ENCODE assay signal across 29 cellular contexts in the genomic region with DNA sequence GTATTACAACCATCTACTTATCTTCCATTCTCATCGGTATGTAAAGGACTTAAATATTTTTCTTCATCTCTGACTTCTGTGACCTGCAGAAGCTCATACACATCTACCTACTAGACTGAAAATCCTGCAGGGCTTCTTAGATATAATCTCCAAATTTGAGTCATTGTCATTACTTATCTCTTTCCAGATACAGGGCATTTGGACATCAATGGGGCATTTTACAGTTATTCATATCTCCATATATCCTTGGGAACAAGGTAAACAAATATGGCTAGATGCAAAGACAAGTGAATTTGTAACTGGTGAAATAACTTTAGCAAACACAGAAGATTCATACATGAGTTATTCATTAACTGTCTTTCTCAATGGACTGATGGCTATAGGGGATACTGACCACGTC. TPM values are rescaled to one million over a fixed set of nuclear protein-coding genes. Genes with fewer than 3 reads are reported as not detected.
DNase-seq lines count a peak whose midpoint lies in the region; ATAC-seq and TF ChIP-seq lines count a peak whose summit lies in the region.
"Had no signal": no experiment of that assay in that cellular context is flagged by ENCODE, and none has a peak within 500 bp of the region (broad histone marks: within the 10 kb centered on the region; RNA-seq: fewer than 3 reads in every experiment).

No MANE protein-coding gene starts in this region.

- no peaks in the 10 kb centered on the region for H3K27me3 ChIP-seq in CD4-positive, alpha-beta T cell (ENCODE audit: control insufficient read depth, insufficient read depth, low read length)
- H3K27me3 ChIP-seq: spleen, tibial nerve had no signal

- no peaks in the 10 kb centered on the region for H3K27me3 Mint-ChIP-seq in activated CD4-positive, alpha-beta T cell treated with anti-CD3 and anti-CD28 coated beads, Interleukin-2, amount 10 ng/mL, durations not matched to agents 7 days and 5 days
- no peaks in the 10 kb centered on the region for H3K27me3 Mint-ChIP-seq in CD4-positive, alpha-beta T cell
- no peaks in the 10 kb centered on the region for H3K27me3 Mint-ChIP-seq in activated naive CD8-positive, alpha-beta T cell treated with anti-CD3 and anti-CD28 coated beads, Interleukin-2, amount 50 U/mL, for 24 hours

- CTCF ChIA-PET in activated CD4-positive, alpha-beta T cell treated with anti-CD3 and anti-CD28 coated beads, Interleukin-2, amount 10 ng/mL, durations not matched to agents 7 days and 5 days (lab: Charles Lee): interaction anchor here (1.2 to 6.1 kb wide), 7 partner anchors 8 to 42 kb away, joined by 3 to 51 read pairs (median 4); no protein-coding TSS in a partner anchor
- CTCF ChIA-PET in CD4-positive, alpha-beta T cell (lab: Charles Lee): no interaction called here

- H3K36me3 Mint-ChIP-seq in activated CD4-positive, alpha-beta T cell treated with anti-CD3 and anti-CD28 coated beads, Interleukin-2, amount 10 ng/mL, durations not matched to agents 7 days and 5 days (ENCODE audit: low read depth): peaks cover 8% of the 10 kb centered on the region
- H3K36me3 Mint-ChIP-seq in CD4-positive, alpha-beta T cell (ENCODE audit: low read depth): peaks cover 4% of the 10 kb centered on the region
- H3K36me3 Mint-ChIP-seq in activated naive CD8-positive, alpha-beta T cell treated with anti-CD3 and anti-CD28 coated beads, Interleukin-2, amount 50 U/mL, for 24 hours (ENCODE audit: low read depth): peaks cover 7% of the 10 kb centered on the region
- H3K36me3 Mint-ChIP-seq: brain had no signal

- no peak for ATAC-seq in CD4-positive, alpha-beta T cell (ENCODE audit: poor library complexity)
- ATAC-seq in activated naive CD8-positive, alpha-beta T cell treated with anti-CD3 and anti-CD28 coated beads, Interleukin-2, amount 50 U/mL, for 24 hours: no peak
- no peak for ATAC-seq in GM19463 (IDR thresholded peaks at IDR 0.05; ENCODE audit: unreplicated experiment)
- ATAC-seq: A549, HCT116, heart right ventricle, right cardiac atrium had no signal

- POLR2A ChIA-PET in activated CD4-positive, alpha-beta T cell treated with anti-CD3 and anti-CD28 coated beads, Interleukin-2, amount 10 ng/mL, durations not matched to agents 7 days and 5 days (lab: Charles Lee): interaction anchor here (0.6 kb wide), 1 partner anchor 40 kb away, joined by 7 read pairs; no protein-coding TSS in a partner anchor
- POLR2A ChIA-PET in CD4-positive, alpha-beta T cell (lab: Charles Lee): interaction anchor here (0.6 to 13.7 kb wide), 13 partner anchors 7 to 168 kb away, joined by 3 to 576 read pairs (median 5); a partner anchor contains a TSS

- DNase-seq in activated CD4-positive, alpha-beta T cell treated with anti-CD3 and anti-CD28 coated beads, Interleukin-2, amount 10 ng/mL, durations not matched to agents 7 days and 5 days: no peak
- DNase-seq in activated CD4-positive, alpha-beta T cell treated with anti-CD3 and anti-CD28 coated beads, Interleukin-2, amount 50 U/mL, for 4 hours: no peak
- no peak for DNase-seq in CD4-positive, alpha-beta T cell
- DNase-seq in HuH-7.5 (ENCODE audit: low spot score) (peak; percentile 36), NCI-H1417 (lab: John Stamatoyannopoulos, UW) (no peak), NCI-H1048 (lab: John Stamatoyannopoulos, UW) (no peak)
- DNase-seq in activated naive CD8-positive, alpha-beta T cell treated with anti-CD3 and anti-CD28 coated beads, Interleukin-2, amount 50 U/mL, for 24 hours: no peak
- DNase-seq: activated CD4-positive, alpha-beta T cell treated with anti-CD3 and anti-CD28 coated beads for 1 hour; activated effector memory CD4-positive, alpha-beta T cell treated with anti-CD3 and anti-CD28 coated beads, Interleukin-2, amount 50 U/mL, for 16 hours; amniotic stem cell; DMS153; dorsolateral prefrontal cortex; foreskin melanocyte; heart right ventricle; Kasumi-1; NCI-H1436; NCI-H2081; NCI-H526; NK-92 treated with Interleukin-12 subunit alpha and Interleukin-12 subunit beta, amount 100 ng/mL, for 24 hours; posterior cingulate gyrus; right cardiac atrium; spleen; stimulated activated CD4-positive, alpha-beta T cell treated with anti-CD3 and anti-CD28 coated beads, Interleukin-2, amount 100 ng/mL, for 24 hours; stimulated activated CD8-positive, alpha-beta memory T cell treated with anti-CD3 and anti-CD28 coated beads, Interleukin-4, amount 100 ng/mL, for 48 hours had no signal

- H3K4me3 Mint-ChIP-seq in activated CD4-positive, alpha-beta T cell treated with anti-CD3 and anti-CD28 coated beads, Interleukin-2, amount 10 ng/mL, durations not matched to agents 7 days and 5 days: no peak overlapping the region
- H3K4me3 Mint-ChIP-seq in CD4-positive, alpha-beta T cell: peak overlapping the region; percentile 57
- peak overlapping the region; percentile 19 for H3K4me3 Mint-ChIP-seq in activated naive CD8-positive, alpha-beta T cell treated with anti-CD3 and anti-CD28 coated beads, Interleukin-2, amount 50 U/mL, for 24 hours
- H3K4me3 Mint-ChIP-seq: brain had no signal

- TF ChIP-seq CTCF in CD4-positive, alpha-beta T cell (IDR thresholded peaks at IDR 0.05): no peak

- peaks cover 63% of the 10 kb centered on the region for H3K4me1 Mint-ChIP-seq in activated CD4-positive, alpha-beta T cell treated with anti-CD3 and anti-CD28 coated beads, Interleukin-2, amount 10 ng/mL, durations not matched to agents 7 days and 5 days
- H3K4me1 Mint-ChIP-seq in CD4-positive, alpha-beta T cell (ENCODE audit: low read depth): peaks cover 60% of the 10 kb centered on the region
- H3K4me1 Mint-ChIP-seq in activated naive CD8-positive, alpha-beta T cell treated with anti-CD3 and anti-CD28 coated beads, Interleukin-2, amount 50 U/mL, for 24 hours: peaks cover 53% of the 10 kb centered on the region
- H3K4me1 Mint-ChIP-seq: brain had no signal

- intact Hi-C loops in CD4-positive, alpha-beta T cell (cut with DNase I, micrococcal nuclease): loop anchor here in 1 of 2 experiments (5.0 kb wide), 1 partner anchor 33 kb away; no protein-coding TSS in a partner anchor

- no peak overlapping the region for H3K27ac ChIP-seq in CD4-positive, alpha-beta T cell (ENCODE audit: low read depth, low read length)
- H3K27ac ChIP-seq: A549, dorsolateral prefrontal cortex, heart right ventricle, tibial nerve had no signal

- peaks cover 8% of the 10 kb centered on the region for H3K9me3 Mint-ChIP-seq in activated CD4-positive, alpha-beta T cell treated with anti-CD3 and anti-CD28 coated beads, Interleukin-2, amount 10 ng/mL, durations not matched to agents 7 days and 5 days
- no peaks in the 10 kb centered on the region for H3K9me3 Mint-ChIP-seq in CD4-positive, alpha-beta T cell
- H3K9me3 Mint-ChIP-seq in activated naive CD8-positive, alpha-beta T cell treated with anti-CD3 and anti-CD28 coated beads, Interleukin-2, amount 50 U/mL, for 24 hours: peaks cover 4% of the 10 kb centered on the region
- H3K9me3 Mint-ChIP-seq: brain had no signal

- peak overlapping the region; percentile 37 for H3K27ac Mint-ChIP-seq in activated CD4-positive, alpha-beta T cell treated with anti-CD3 and anti-CD28 coated beads, Interleukin-2, amount 10 ng/mL, durations not matched to agents 7 days and 5 days
- H3K27ac Mint-ChIP-seq in CD4-positive, alpha-beta T cell: peak overlapping the region; percentile 87
- peak overlapping the region; percentile 65 for H3K27ac Mint-ChIP-seq in activated naive CD8-positive, alpha-beta T cell treated with anti-CD3 and anti-CD28 coated beads, Interleukin-2, amount 50 U/mL, for 24 hours
- H3K27ac Mint-ChIP-seq: brain had no signal

- no peaks in the 10 kb centered on the region for H3K9me3 ChIP-seq in CD4-positive, alpha-beta T cell (ENCODE audit: control insufficient read depth, low read length)
- H3K9me3 ChIP-seq: A549, heart right ventricle, spleen, tibial nerve had no signal

RNA-seq across cellular contexts. Expression of a gene that starts 37.7 kb away (rescaled TPM):
- 100 to 1,000 TPM; 451 to 533 TPM for total RNA-seq in activated CD4-positive, alpha-beta T cell treated with anti-CD3 and anti-CD28 coated beads, Interleukin-2, amount 10 ng/mL, durations not matched to agents 7 days and 5 days
- 100 to 1,000 TPM; 623 to 638 TPM for total RNA-seq in CD4-positive, alpha-beta T cell

Comparison
In these comparisons a context has a peak if more than half of its experiments do, and no peak if none do; other contexts are left out.
1. H3K27ac Mint-ChIP-seq: peak in every context shown above with its lines; median percentile 87 in CD4-positive, alpha-beta T cell; 65 in activated naive CD8-positive, alpha-beta T cell treated with anti-CD3 and anti-CD28 coated beads, Interleukin-2, amount 50 U/mL, for 24 hours; 37 in activated CD4-positive, alpha-beta T cell treated with anti-CD3 and anti-CD28 coated beads, Interleukin-2, amount 10 ng/mL, durations not matched to agents 7 days and 5 days.